30 cellular contexts compared by ENCODE assay signal in the genomic region with DNA sequence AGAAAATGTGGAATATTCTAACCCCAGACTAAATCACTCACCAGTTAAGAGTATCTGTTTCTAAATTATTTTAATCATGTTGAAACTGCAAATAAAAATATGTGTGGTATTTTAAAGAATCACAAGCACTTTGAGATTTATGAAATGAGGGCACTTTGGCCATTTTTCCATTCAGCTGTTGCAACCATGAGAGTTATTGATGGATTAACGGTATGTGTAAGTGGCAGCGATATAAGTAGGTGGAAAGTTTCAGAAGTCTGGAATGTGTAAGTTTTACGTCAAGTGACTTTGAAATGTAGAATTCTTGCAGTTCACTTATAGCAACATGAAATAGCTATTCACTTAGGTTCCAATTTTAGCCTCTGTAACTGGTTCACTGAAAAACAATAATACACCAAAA.
"Had no signal": no experiment of that assay in that cellular context is flagged by ENCODE, and none has a peak within 500 bp of the region (broad histone marks: within the 10 kb centered on the region; RNA-seq: fewer than 3 reads in every experiment).

No MANE protein-coding gene starts in this region.

- DNase-seq: activated CD4-positive, alpha-beta memory T cell treated with anti-CD3 and anti-CD28 coated beads for 36 hours; activated CD4-positive, alpha-beta T cell treated with anti-CD3 and anti-CD28 coated beads for 36 hours; activated CD4-positive, alpha-beta T cell treated with anti-CD3 and anti-CD28 coated beads, Interleukin-2, amount 10 ng/mL, durations not matched to agents 24 days and 14 days; activated CD4-positive, CD25-positive, alpha-beta regulatory T cell; activated CD4-positive, CD25-positive, alpha-beta regulatory T cell treated with anti-CD3 and anti-CD28 coated beads, Interleukin-2, amount 50 U/mL, for 72 hours; activated CD8-positive, alpha-beta memory T cell treated with anti-CD3 and anti-CD28 coated beads, Interleukin-2, amount 10 ng/mL, durations not matched to agents 7 days and 5 days; activated CD8-positive, alpha-beta memory T cell treated with anti-CD3 and anti-CD28 coated beads, Interleukin-2, amount 50 U/mL, for 4 hours; activated CD8-positive, alpha-beta T cell treated with anti-CD3 and anti-CD28 coated beads, Interleukin-2, amount 10 ng/mL, durations not matched to agents 7 days and 5 days; activated effector memory CD4-positive, alpha-beta T cell treated with anti-CD3 and anti-CD28 coated beads, Interleukin-2, amount 50 U/mL, for 16 hours; activated naive CD4-positive, alpha-beta T cell treated with anti-CD3 and anti-CD28 coated beads, Interleukin-2, amount 10 ng/mL, durations not matched to agents 7 days and 5 days; activated naive CD8-positive, alpha-beta T cell treated with anti-CD3 and anti-CD28 coated beads, Interleukin-2, amount 10 ng/mL, durations not matched to agents 7 days and 5 days; activated T-cell treated with anti-CD3 and anti-CD28 coated beads, Interleukin-2, amount 50 U/mL, for 1 hour; activated T-cell treated with anti-CD3 and anti-CD28 coated beads, Interleukin-2, amount 50 U/mL, for 48 hours; central memory CD4-positive, alpha-beta T cell; dorsolateral prefrontal cortex; effector memory CD4-positive, alpha-beta T cell; endodermal cell; foreskin melanocyte; heart right ventricle; T-helper 2 cell had no signal

- H3K27ac ChIP-seq: ascending aorta, breast epithelium, cardiac muscle cell, coronary artery, dorsolateral prefrontal cortex, gastroesophageal sphincter, heart right ventricle had no signal

- H3K4me3 Mint-ChIP-seq: activated CD4-positive, alpha-beta memory T cell treated with anti-CD3 and anti-CD28 coated beads for 36 hours; activated CD4-positive, alpha-beta T cell treated with anti-CD3 and anti-CD28 coated beads for 36 hours; activated CD4-positive, alpha-beta T cell treated with anti-CD3 and anti-CD28 coated beads, Interleukin-2, amount 10 ng/mL, durations not matched to agents 24 days and 14 days; activated CD8-positive, alpha-beta memory T cell treated with anti-CD3 and anti-CD28 coated beads, Interleukin-2, amount 10 ng/mL, durations not matched to agents 7 days and 5 days; activated CD8-positive, alpha-beta T cell treated with anti-CD3 and anti-CD28 coated beads, Interleukin-2, amount 10 ng/mL, durations not matched to agents 7 days and 5 days; activated naive CD4-positive, alpha-beta T cell treated with anti-CD3 and anti-CD28 coated beads, Interleukin-2, amount 10 ng/mL, durations not matched to agents 7 days and 5 days; activated naive CD8-positive, alpha-beta T cell treated with anti-CD3 and anti-CD28 coated beads, Interleukin-2, amount 10 ng/mL, durations not matched to agents 7 days and 5 days; activated T-helper 1 cell treated with anti-CD3 and anti-CD28 coated beads, Interleukin-12 subunit alpha, Interleukin-12 subunit beta, Interleukin-2, Interleukin-4 antibody, amounts not matched to agents 30 ng/mL and 10 ng/mL and 1 ng/mL, durations not matched to agents 14 hours and 24 hours and 36 hours; brain; dendritic cell treated with granulocyte-macrophage colony-stimulating factor and Interleukin-4, amounts not matched to agents 40 ng/mL and 50 ng/mL, for 4 days; endodermal cell had no signal

- H3K4me1 ChIP-seq: ascending aorta, breast epithelium, gastroesophageal sphincter, heart right ventricle had no signal

- H3K27me3 ChIP-seq: ascending aorta, breast epithelium, cardiac muscle cell, gastroesophageal sphincter, heart right ventricle had no signal

- H3K9me3 ChIP-seq: ascending aorta, breast epithelium, gastroesophageal sphincter, heart right ventricle had no signal

- H3K27ac Mint-ChIP-seq: activated CD4-positive, alpha-beta memory T cell treated with anti-CD3 and anti-CD28 coated beads for 36 hours; activated CD4-positive, alpha-beta T cell treated with anti-CD3 and anti-CD28 coated beads for 36 hours; activated CD4-positive, alpha-beta T cell treated with anti-CD3 and anti-CD28 coated beads, Interleukin-2, amount 10 ng/mL, durations not matched to agents 24 days and 14 days; activated CD8-positive, alpha-beta memory T cell treated with anti-CD3 and anti-CD28 coated beads, Interleukin-2, amount 10 ng/mL, durations not matched to agents 7 days and 5 days; activated CD8-positive, alpha-beta T cell treated with anti-CD3 and anti-CD28 coated beads, Interleukin-2, amount 10 ng/mL, durations not matched to agents 7 days and 5 days; activated naive CD4-positive, alpha-beta T cell treated with anti-CD3 and anti-CD28 coated beads, Interleukin-2, amount 10 ng/mL, durations not matched to agents 7 days and 5 days; activated naive CD4-positive, alpha-beta T cell treated with anti-CD3 and anti-CD28 coated beads, Interleukin-2, amount 50 U/mL, for 72 hours; activated naive CD8-positive, alpha-beta T cell treated with anti-CD3 and anti-CD28 coated beads, Interleukin-2, amount 10 ng/mL, durations not matched to agents 7 days and 5 days; activated T-helper 1 cell treated with anti-CD3 and anti-CD28 coated beads, Interleukin-12 subunit alpha, Interleukin-12 subunit beta, Interleukin-2, Interleukin-4 antibody, amounts not matched to agents 30 ng/mL and 10 ng/mL and 1 ng/mL, durations not matched to agents 14 hours and 24 hours and 36 hours; activated T-helper 2 cell treated with anti-CD3 and anti-CD28 coated beads, Interferon-gamma antibody, Interleukin-2, Interleukin-4, amounts not matched to agents 10 μg/mL and 5 μg/mL and 100 μg/mL, durations not matched to agents 14 hours and 24 hours and 36 hours; brain; dendritic cell treated with granulocyte-macrophage colony-stimulating factor and Interleukin-4, amounts not matched to agents 40 ng/mL and 50 ng/mL, for 4 days; endodermal cell had no signal

- H3K36me3 ChIP-seq: ascending aorta, breast epithelium, cardiac muscle cell, gastroesophageal sphincter, heart right ventricle had no signal

- H3K4me1 Mint-ChIP-seq: activated CD4-positive, alpha-beta T cell treated with anti-CD3 and anti-CD28 coated beads for 36 hours; activated CD4-positive, alpha-beta T cell treated with anti-CD3 and anti-CD28 coated beads, Interleukin-2, amount 10 ng/mL, durations not matched to agents 24 days and 14 days; activated CD8-positive, alpha-beta memory T cell treated with anti-CD3 and anti-CD28 coated beads, Interleukin-2, amount 10 ng/mL, durations not matched to agents 7 days and 5 days; activated naive CD4-positive, alpha-beta T cell treated with anti-CD3 and anti-CD28 coated beads, Interleukin-2, amount 10 ng/mL, durations not matched to agents 7 days and 5 days; activated naive CD8-positive, alpha-beta T cell treated with anti-CD3 and anti-CD28 coated beads, Interleukin-2, amount 10 ng/mL, durations not matched to agents 7 days and 5 days; brain; endodermal cell had no signal

- H3K4me3 ChIP-seq: ascending aorta, breast epithelium, cardiac muscle cell, coronary artery, dorsolateral prefrontal cortex, gastroesophageal sphincter, heart right ventricle had no signal

- H3K27me3 Mint-ChIP-seq: activated CD4-positive, alpha-beta memory T cell treated with anti-CD3 and anti-CD28 coated beads for 36 hours; activated CD4-positive, alpha-beta T cell treated with anti-CD3 and anti-CD28 coated beads for 36 hours; activated CD4-positive, alpha-beta T cell treated with anti-CD3 and anti-CD28 coated beads, Interleukin-2, amount 10 ng/mL, durations not matched to agents 24 days and 14 days; activated CD8-positive, alpha-beta memory T cell treated with anti-CD3 and anti-CD28 coated beads, Interleukin-2, amount 10 ng/mL, durations not matched to agents 7 days and 5 days; activated naive CD4-positive, alpha-beta T cell treated with anti-CD3 and anti-CD28 coated beads, Interleukin-2, amount 10 ng/mL, durations not matched to agents 7 days and 5 days; activated naive CD8-positive, alpha-beta T cell treated with anti-CD3 and anti-CD28 coated beads, Interleukin-2, amount 10 ng/mL, durations not matched to agents 7 days and 5 days; brain; dendritic cell treated with granulocyte-macrophage colony-stimulating factor and Interleukin-4, amounts not matched to agents 40 ng/mL and 50 ng/mL, for 4 days had no signal

- H3K36me3 Mint-ChIP-seq: activated CD4-positive, alpha-beta memory T cell treated with anti-CD3 and anti-CD28 coated beads for 36 hours; activated CD8-positive, alpha-beta memory T cell treated with anti-CD3 and anti-CD28 coated beads, Interleukin-2, amount 10 ng/mL, durations not matched to agents 7 days and 5 days; activated naive CD4-positive, alpha-beta T cell treated with anti-CD3 and anti-CD28 coated beads, Interleukin-2, amount 10 ng/mL, durations not matched to agents 7 days and 5 days; activated naive CD4-positive, alpha-beta T cell treated with anti-CD3 and anti-CD28 coated beads, Interleukin-2, amount 50 U/mL, for 72 hours; activated naive CD8-positive, alpha-beta T cell treated with anti-CD3 and anti-CD28 coated beads, Interleukin-2, amount 10 ng/mL, durations not matched to agents 7 days and 5 days; brain had no signal
